ENCODE assay signal across 1 cellular context in genomic region chr21:42684109-42684916, GRCh38.
TF ChIP-seq lines count a peak whose summit lies in the region.

No MANE protein-coding gene starts in this region.

TF ChIP-seq in HepG2, 621 proteins besides CTCF, POLR2A, EP300 and RAD21:
- TF ChIP-seq ZNF30 (CRISPR knock-in tag; IDR thresholded peaks at IDR 0.05), result no peak
- no peak for TF ChIP-seq MLXIP (CRISPR knock-in tag; IDR thresholded peaks at IDR 0.05; ENCODE audit: borderline replicate concordance)
- no peak for TF ChIP-seq FLYWCH1 (CRISPR knock-in tag; IDR thresholded peaks at IDR 0.05)
- no peak for TF ChIP-seq ARNTL (CRISPR knock-in tag; IDR thresholded peaks at IDR 0.05)
- no peak for TF ChIP-seq ZKSCAN5 (CRISPR knock-in tag; IDR thresholded peaks at IDR 0.05)
- no peak for TF ChIP-seq LBX2 (CRISPR knock-in tag; IDR thresholded peaks at IDR 0.05; ENCODE audit: borderline replicate concordance)
- no peak for TF ChIP-seq ZNF766 (CRISPR knock-in tag; IDR thresholded peaks at IDR 0.05; ENCODE audit: borderline replicate concordance)
- TF ChIP-seq NCOA1 (CRISPR knock-in tag; IDR thresholded peaks at IDR 0.05), result no peak
- no peak for TF ChIP-seq KDM4B (CRISPR knock-in tag; IDR thresholded peaks at IDR 0.05)
- TF ChIP-seq SP140L (CRISPR knock-in tag; IDR thresholded peaks at IDR 0.05; ENCODE audit: borderline replicate concordance), result no peak
- no peak for TF ChIP-seq AKAP8 (CRISPR knock-in tag; IDR thresholded peaks at IDR 0.05)
